Comparison of ENCODE assay signal across 8 cellular contexts in genomic region chrX:86148594-86148993, GRCh38. TPM values are rescaled to one million over a fixed set of nuclear protein-coding genes. Genes with fewer than 3 reads are reported as not detected.
DNase-seq lines count a peak whose midpoint lies in the region; ATAC-seq and TF ChIP-seq lines count a peak whose summit lies in the region.

No MANE protein-coding gene starts in this region.

- H3K4me2 ChIP-seq in mesendoderm (ENCODE audit: low read length), result peak overlapping the region; percentile 66

- H3K36me3 ChIP-seq in heart left ventricle (no peaks in the 10 kb centered on the region), mesendoderm (ENCODE audit: control insufficient read depth, insufficient read depth, low read length) (no peaks in the 10 kb centered on the region), uterus (no peaks in the 10 kb centered on the region)

- H3K4me1 ChIP-seq in heart left ventricle (peaks cover 0 to 4% (median 0%) of the 10 kb centered on the region in 12 donors), mesendoderm (ENCODE audit: control insufficient read depth, low read depth, low read length) (no peaks in the 10 kb centered on the region), uterus (no peaks in the 10 kb centered on the region)

- H3K4me3 Mint-ChIP-seq in brain, result peak overlapping the region; percentile 88 to 95 (median 93)

- DNase-seq in heart left ventricle (no peak), cardiac septum (ENCODE audit: low spot score) (no peak), mesendoderm (peak; percentile 14), uterus (no peak), AML-193 (lab: John Stamatoyannopoulos, UW) (no peak), GM03348 (ENCODE audit: low spot score) (no peak)
- no peak for DNase-seq in stimulated activated naive CD4-positive, alpha-beta T cell (lab: John Stamatoyannopoulos, UW)

- H2BK5ac ChIP-seq in mesendoderm (ENCODE audit: low read length), result no peak overlapping the region

- peak overlapping the region; percentile 61 for H3K9ac ChIP-seq in mesendoderm (ENCODE audit: low read length)

- intact Hi-C loops in heart left ventricle (cut with DNase I) (no loop called here), cardiac septum (cut with DNase I) (no loop called here), uterus (cut with DNase I; ENCODE audit: low total_unique reads) (no loop called here)

- H3K27me3 ChIP-seq in heart left ventricle (peaks cover 0 to 38% (median 13%) of the 10 kb centered on the region in 9 donors), mesendoderm (ENCODE audit: insufficient read depth, low read length, poor library complexity) (no peaks in the 10 kb centered on the region), uterus (peaks cover 0 to 5% of the 10 kb centered on the region in 2 donors)

- no peak overlapping the region for H2AK5ac ChIP-seq in mesendoderm (ENCODE audit: low read length)

- H3K79me1 ChIP-seq in mesendoderm (ENCODE audit: low read length), result no peaks in the 10 kb centered on the region

- peaks cover 0 to 3% (median 0%) of the 10 kb centered on the region in 5 experiments for H3K9me3 Mint-ChIP-seq in brain

- H2BK15ac ChIP-seq in mesendoderm (replicated peaks; ENCODE audit: low read depth), result no peak overlapping the region

- H3K23ac ChIP-seq in mesendoderm (ENCODE audit: low read length), result no peak overlapping the region

- H3K18ac ChIP-seq in mesendoderm (ENCODE audit: low read length), result no peak overlapping the region

- no peak overlapping the region for H4K8ac ChIP-seq in mesendoderm (ENCODE audit: low read depth, low read length)

- no peak overlapping the region for H2BK120ac ChIP-seq in mesendoderm (ENCODE audit: low read depth, low read length)

- no peaks in the 10 kb centered on the region for H3K36me3 Mint-ChIP-seq in brain

- H3K4me1 Mint-ChIP-seq in brain, result peaks cover 14% of the 10 kb centered on the region

- H3K56ac ChIP-seq in mesendoderm (ENCODE audit: low read length), result peak overlapping the region; percentile 73

- H3K27me3 Mint-ChIP-seq in brain, result peaks cover 21% of the 10 kb centered on the region

- H3K79me2 ChIP-seq in mesendoderm (ENCODE audit: control insufficient read depth, insufficient read depth, low read length), result no peaks in the 10 kb centered on the region

- no peak for TF ChIP-seq CTCF in heart left ventricle (IDR thresholded peaks at IDR 0.05)
- no peak for TF ChIP-seq CTCF in brain (conservative IDR thresholded peaks at IDR 0.05)
- TF ChIP-seq CTCF in uterus (IDR thresholded peaks at IDR 0.05), result no peak

- H3K4me3 ChIP-seq in heart left ventricle (peak overlapping the region in 11 of 12 donors; percentile 0 to 54 (median 41)), mesendoderm (ENCODE audit: low read length) (peak overlapping the region; percentile 4), uterus (peak overlapping the region; percentile 22 to 40)

- WGBS in heart left ventricle, 4 donors, result 1 to 46% (median 23%) methylated on average over 22 to 23 of the region's 23 CpGs
- no CpG with 5 or more reads among the region's 23 CpGs for WGBS in mesendoderm (ENCODE audit: extremely low coverage, insufficient coverage, low lambda C conversion rate)

- no peak for ATAC-seq in heart left ventricle

- H3K4ac ChIP-seq in mesendoderm (ENCODE audit: low read depth, low read length), result no peak overlapping the region

- no peak for TF ChIP-seq POLR2A in heart left ventricle (IDR thresholded peaks at IDR 0.05)
- TF ChIP-seq POLR2A in uterus (IDR thresholded peaks at IDR 0.05), result no peak

- H3K27ac ChIP-seq in heart left ventricle (no peak overlapping the region), mesendoderm (ENCODE audit: low read depth, low read length) (no peak overlapping the region), uterus (no peak overlapping the region)

- H3K27ac Mint-ChIP-seq in brain, result peak overlapping the region in 1 of 5 experiments; percentile 85

- H3K9me3 ChIP-seq in heart left ventricle (no peaks in the 10 kb centered on the region), uterus (no peaks in the 10 kb centered on the region)

- H4K5ac ChIP-seq in mesendoderm (ENCODE audit: low read length), result no peak overlapping the region

RNA-seq across cellular contexts. Expression of gene DACH2, which starts 0.3 kb away (rescaled TPM):
- total RNA-seq in heart left ventricle (not detected), cardiac septum (not detected), uterus (1 to 10 TPM in 2 of 4 donors, under 1 TPM in 1, not detected in 1; 0.26 to 8.6 (median 1.7) TPM)
- polyA plus RNA-seq in heart left ventricle (not detected), brain (ENCODE audit: insufficient read depth, low read depth, low replicate concordance) (1.5 TPM)
- 0.76 TPM for polyA plus RNA-seq in mesendoderm (2013, experiment 1 of 2)
- polyA plus RNA-seq in mesendoderm (2013, experiment 2 of 2), result 0.66 TPM
